Comparison of ENCODE assay signal across 25 cellular contexts in genomic region chr9:70615566-70616138, GRCh38.
DNase-seq lines count a peak whose midpoint lies in the region; ATAC-seq, FAIRE-seq and TF ChIP-seq lines count a peak whose summit lies in the region.
"Had no signal": no experiment of that assay in that cellular context is flagged by ENCODE, and none has a peak within 500 bp of the region (broad histone marks: within the 10 kb centered on the region; RNA-seq: fewer than 3 reads in every experiment).

No MANE protein-coding gene starts in this region.

- no peak overlapping the region for H3K27ac Mint-ChIP-seq in CD4-positive, alpha-beta T cell
- H3K27ac Mint-ChIP-seq: activated CD4-positive, alpha-beta memory T cell treated with anti-CD3 and anti-CD28 coated beads, Interleukin-2, amount 10 ng/mL, durations not matched to agents 7 days and 5 days; activated naive CD4-positive, alpha-beta T cell treated with anti-CD3 and anti-CD28 coated beads, Interleukin-2, amount 50 U/mL, for 72 hours; activated T-helper 2 cell treated with anti-CD3 and anti-CD28 coated beads, Interferon-gamma antibody, Interleukin-2, Interleukin-4, amounts not matched to agents 10 μg/mL and 5 μg/mL and 100 μg/mL, durations not matched to agents 14 hours and 24 hours and 36 hours; progenitor cell of endocrine pancreas had no signal

- ATAC-seq in Right ventricle myocardium superior (ENCODE audit: poor library complexity) (peak; percentile 7), left cardiac atrium (no peak)
- no peak for ATAC-seq in CD4-positive, alpha-beta T cell (ENCODE audit: poor library complexity)
- ATAC-seq: activated naive CD4-positive, alpha-beta T cell treated with anti-CD3 and anti-CD28 coated beads, Interleukin-2, amount 50 U/mL, for 72 hours; foreskin keratinocyte had no signal

- no peak for TF ChIP-seq EP300 in tibial nerve (IDR thresholded peaks at IDR 0.05)

- no peak for FAIRE-seq in GM12892 (lab: Jason Lieb, UNC)
- FAIRE-seq: A204.1, urothelium cell line had no signal

- H3K27ac ChIP-seq in cingulate gyrus (ENCODE audit: low read depth, low read length) = peak overlapping the region; percentile 62
- H3K27ac ChIP-seq in layer of hippocampus (ENCODE audit: low read depth, low read length) = peak overlapping the region; percentile 39
- peak overlapping the region; percentile 57 to 90 (median 72) for H3K27ac ChIP-seq in tibial nerve
- no peak overlapping the region for H3K27ac ChIP-seq in CD4-positive, alpha-beta T cell (ENCODE audit: low read depth, low read length)
- H3K27ac ChIP-seq in effector memory CD4-positive, alpha-beta T cell (ENCODE audit: insufficient read depth, low read length, poor library complexity, severe bottlenecking) = no peak overlapping the region
- H3K27ac ChIP-seq: foreskin keratinocyte, KMS-11 had no signal

- TF ChIP-seq CTCF in tibial nerve (IDR thresholded peaks at IDR 0.05) = no peak
- TF ChIP-seq CTCF in CD4-positive, alpha-beta T cell (IDR thresholded peaks at IDR 0.05) = no peak

- H3K27me3 Mint-ChIP-seq in CD4-positive, alpha-beta T cell = peaks cover 3% of the 10 kb centered on the region
- H3K27me3 Mint-ChIP-seq: progenitor cell of endocrine pancreas had no signal

- H3K4me3 ChIP-seq in tibial nerve = no peak overlapping the region
- no peak overlapping the region for H3K4me3 ChIP-seq in effector memory CD4-positive, alpha-beta T cell (ENCODE audit: insufficient read depth, low read depth, low read length, poor library complexity, severe bottlenecking)

- DNase-seq in Right ventricle myocardium superior (no peak), left cardiac atrium (no peak), tibial nerve (ENCODE audit: low spot score in 2 of 2) (no peak), GM12892 (ENCODE audit: insufficient read length) (no peak)
- DNase-seq in CD4-positive, alpha-beta T cell = no peak
- DNase-seq in effector memory CD4-positive, alpha-beta T cell = no peak
- DNase-seq: activated CD4-positive, alpha-beta memory T cell treated with anti-CD3 and anti-CD28 coated beads, Interleukin-2, amount 10 ng/mL, durations not matched to agents 7 days and 5 days; activated CD4-positive, CD25-positive, alpha-beta regulatory T cell; aorta; DND-41; foreskin keratinocyte; H7; islet precursor cell; NCI-H187; NCI-H2171 treated with DMSO at 0.1 percent for 48 hours; stimulated activated CD4-positive, alpha-beta T cell treated with anti-CD3 and anti-CD28 coated beads, Interleukin-1b, Interleukin-23, amount 100 ng/mL, for 48 hours; T-helper 9 cell had no signal

- H3K4me1 ChIP-seq in tibial nerve = peaks cover 0 to 22% (median 13%) of the 10 kb centered on the region in 4 donors
- no peaks in the 10 kb centered on the region for H3K4me1 ChIP-seq in effector memory CD4-positive, alpha-beta T cell (ENCODE audit: control insufficient read depth, insufficient read depth, low read length, poor library complexity, severe bottlenecking)
- H3K4me1 ChIP-seq: foreskin keratinocyte had no signal

- intact Hi-C loops in Right ventricle myocardium superior (cut with DNase I) = no loop called here
- intact Hi-C loops in left cardiac atrium (cut with DNase I) = no loop called here
- intact Hi-C loops in CD4-positive, alpha-beta T cell (cut with DNase I, micrococcal nuclease) = no loop called here

- no peaks in the 10 kb centered on the region for H3K9me3 ChIP-seq in tibial nerve
- no peaks in the 10 kb centered on the region for H3K9me3 ChIP-seq in CD4-positive, alpha-beta T cell (ENCODE audit: control insufficient read depth, low read length)
- no peaks in the 10 kb centered on the region for H3K9me3 ChIP-seq in effector memory CD4-positive, alpha-beta T cell (ENCODE audit: control insufficient read depth, low read length)

- TF ChIP-seq POLR2A in tibial nerve (IDR thresholded peaks at IDR 0.05) = no peak
- TF ChIP-seq POLR2A in GM12892 (IDR thresholded peaks at IDR 0.05; ENCODE audit: low read depth, low read length) = no peak

- H3K4me1 Mint-ChIP-seq in CD4-positive, alpha-beta T cell (ENCODE audit: low read depth) = no peaks in the 10 kb centered on the region
- H3K4me1 Mint-ChIP-seq: activated CD4-positive, alpha-beta memory T cell treated with anti-CD3 and anti-CD28 coated beads, Interleukin-2, amount 10 ng/mL, durations not matched to agents 7 days and 5 days had no signal

- H3K4me3 Mint-ChIP-seq in CD4-positive, alpha-beta T cell = no peak overlapping the region
- H3K4me3 Mint-ChIP-seq: activated CD4-positive, alpha-beta memory T cell treated with anti-CD3 and anti-CD28 coated beads, Interleukin-2, amount 10 ng/mL, durations not matched to agents 7 days and 5 days had no signal

- no peaks in the 10 kb centered on the region for H3K27me3 ChIP-seq in layer of hippocampus (ENCODE audit: control insufficient read depth, insufficient read depth, low read length)
- H3K27me3 ChIP-seq in tibial nerve = no peaks in the 10 kb centered on the region
- H3K27me3 ChIP-seq in CD4-positive, alpha-beta T cell (ENCODE audit: control insufficient read depth, insufficient read depth, low read length) = no peaks in the 10 kb centered on the region
- no peaks in the 10 kb centered on the region for H3K27me3 ChIP-seq in effector memory CD4-positive, alpha-beta T cell (replicated peaks; ENCODE audit: control insufficient read depth, insufficient read depth, low read length, poor library complexity, severe bottlenecking)

- CTCF ChIA-PET in CD4-positive, alpha-beta T cell (lab: Charles Lee) = interaction anchor here (0.9 kb wide), 2 partner anchors 11 to 30 kb away, joined by 3 to 4 read pairs; no protein-coding TSS in a partner anchor

- 37 to 42% methylated on average over 2 of the region's 2 CpGs for WGBS in tibial nerve, 2 donors

- H3K36me3 ChIP-seq in tibial nerve = peaks cover 0 to 9% (median 0%) of the 10 kb centered on the region in 3 donors
- H3K36me3 ChIP-seq in effector memory CD4-positive, alpha-beta T cell (ENCODE audit: control insufficient read depth, insufficient read depth, low read length) = no peaks in the 10 kb centered on the region

- H3K36me3 Mint-ChIP-seq in CD4-positive, alpha-beta T cell (ENCODE audit: low read depth) = no peaks in the 10 kb centered on the region
- H3K36me3 Mint-ChIP-seq: activated naive CD4-positive, alpha-beta T cell treated with anti-CD3 and anti-CD28 coated beads, Interleukin-2, amount 50 U/mL, for 72 hours had no signal

- H3K9me3 Mint-ChIP-seq in CD4-positive, alpha-beta T cell = no peaks in the 10 kb centered on the region
- H3K9me3 Mint-ChIP-seq: activated CD4-positive, alpha-beta memory T cell treated with anti-CD3 and anti-CD28 coated beads, Interleukin-2, amount 10 ng/mL, durations not matched to agents 7 days and 5 days; activated T-helper 2 cell treated with anti-CD3 and anti-CD28 coated beads, Interferon-gamma antibody, Interleukin-2, Interleukin-4, amounts not matched to agents 10 μg/mL and 5 μg/mL and 100 μg/mL, durations not matched to agents 14 hours and 24 hours and 36 hours had no signal

- POLR2A ChIA-PET in CD4-positive, alpha-beta T cell (lab: Charles Lee) = no interaction called here

Comparison
In these comparisons a context has a peak if more than half of its experiments do, and no peak if none do; other contexts are left out.
1. H3K27ac ChIP-seq: peak in cingulate gyrus (single experiment), layer of hippocampus (single experiment) and tibial nerve (4 of 4); none in CD4-positive, alpha-beta T cell (single experiment) and effector memory CD4-positive, alpha-beta T cell (single experiment).